In genomic region chr6:45003400-45003799, GRCh38 we compare ENCODE assay signal across 17 cellular contexts.
"Had no signal": no experiment of that assay in that cellular context is flagged by ENCODE, and none has a peak within 500 bp of the region (broad histone marks: within the 10 kb centered on the region; RNA-seq: fewer than 3 reads in every experiment).

No MANE protein-coding gene starts in this region.

- ATAC-seq: activated CD4-positive, alpha-beta T cell treated with anti-CD3 and anti-CD28 coated beads for 36 hours; heart right ventricle; left colon; lower lobe of right lung; naive thymus-derived CD8-positive, alpha-beta T cell; stimulated activated naive B cell treated with anti-CD40 and anti-IgM and Interleukin-4, amounts not matched to agents 10 μg/mL and 1 μg/mL and 100 μg/mL, for 72 hours had no signal

- H3K27ac ChIP-seq: epithelial cell of prostate, lower lobe of right lung, right atrium auricular region, thyroid gland, WERI-Rb-1 had no signal

- H3K36me3 ChIP-seq: heart right ventricle, lower lobe of right lung, right atrium auricular region, thyroid gland, WERI-Rb-1 had no signal

- H3K9me3 ChIP-seq: heart right ventricle, lower lobe of right lung, right atrium auricular region, thyroid gland had no signal

- H3K27me3 ChIP-seq: heart right ventricle, right atrium auricular region, thyroid gland had no signal

- DNase-seq: activated CD4-positive, alpha-beta memory T cell treated with anti-CD3 and anti-CD28 coated beads, Interleukin-2, amount 10 ng/mL, durations not matched to agents 7 days and 5 days; activated CD4-positive, alpha-beta T cell treated with anti-CD3 and anti-CD28 coated beads for 36 hours; activated naive CD4-positive, alpha-beta T cell treated with anti-CD3 and anti-CD28 coated beads, Interleukin-2, amount 50 U/mL, for 16 hours; activated T-cell treated with anti-CD3 and anti-CD28 coated beads, Interleukin-2, amount 50 U/mL, for 24 hours; heart right ventricle; left colon; lower lobe of right lung; naive thymus-derived CD8-positive, alpha-beta T cell; stimulated activated CD4-positive, alpha-beta T cell treated with anti-CD3 and anti-CD28 coated beads, Interleukin-15, amount 100 ng/mL, for 24 hours; stimulated activated CD4-positive, alpha-beta T cell treated with anti-CD3 and anti-CD28 coated beads, Interleukin-4, amount 100 ng/mL, for 1 hour; stimulated activated naive B cell treated with anti-CD40 and anti-IgM and Interleukin-4, amounts not matched to agents 10 μg/mL and 1 μg/mL and 100 μg/mL, for 72 hours; T1000; thyroid gland; WERI-Rb-1 had no signal

- H3K4me1 ChIP-seq: lower lobe of right lung, right atrium auricular region, thyroid gland had no signal

- H3K4me3 ChIP-seq: heart right ventricle, lower lobe of right lung, right atrium auricular region, skin epidermis, thyroid gland had no signal
